Comparison of ENCODE assay signal across 8 cellular contexts in genomic region chr4:81913427-81913878, GRCh38.
DNase-seq lines count a peak whose midpoint lies in the region; ATAC-seq and TF ChIP-seq lines count a peak whose summit lies in the region.

No MANE protein-coding gene starts in this region.

- ATAC-seq in GM21786 (IDR thresholded peaks at IDR 0.05; ENCODE audit: unreplicated experiment) = peak; percentile 85

- H3K4me3 ChIP-seq in GM12865 (ENCODE audit: low read depth, low read length) (no peak overlapping the region), WERI-Rb-1 (ENCODE audit: low read depth, low read length) (no peak overlapping the region), choroid plexus epithelial cell (ENCODE audit: low read depth, low read length) (no peak overlapping the region)

- TF ChIP-seq CTCF in GM12865 (IDR thresholded peaks at IDR 0.05; ENCODE audit: insufficient read depth, low read depth, low read length, missing control alignments) (peak; percentile 82), LNCAP (IDR thresholded peaks at IDR 0.05) (peak; percentile 82), WERI-Rb-1 (IDR thresholded peaks at IDR 0.05; ENCODE audit: low read depth, low read length) (peak; percentile 71), choroid plexus epithelial cell (conservative IDR thresholded peaks at IDR 0.05; ENCODE audit: low read depth, low read length) (peak; percentile 42)

- peak; percentile 71 for DNase-seq in GM12865 (ENCODE audit: low read depth)
- DNase-seq in WERI-Rb-1 = peak; percentile 54
- peak; percentile 21 for DNase-seq in choroid plexus epithelial cell (ENCODE audit: low read depth)
- peak; percentile 34 to 37 for DNase-seq in lung microvascular endothelial cell (ENCODE audit: low read depth in 2 of 2)
- peak; percentile 3 to 66 (median 32) for DNase-seq in stimulated activated naive CD4-positive, alpha-beta T cell (lab: John Stamatoyannopoulos, UW)
- no peak for DNase-seq in NCI-H1105 (lab: John Stamatoyannopoulos, UW)

- H3K9me3 ChIP-seq in WERI-Rb-1 (ENCODE audit: severe bottlenecking) = no peaks in the 10 kb centered on the region

- H3K27ac ChIP-seq in WERI-Rb-1 = no peak overlapping the region; the same call in 1 of the 2 replicates

- no peaks in the 10 kb centered on the region for H3K36me3 ChIP-seq in WERI-Rb-1

- H3K27me3 ChIP-seq in WERI-Rb-1 (ENCODE audit: insufficient read depth, low read depth, severe bottlenecking) = no peaks in the 10 kb centered on the region
